In the genomic region with DNA sequence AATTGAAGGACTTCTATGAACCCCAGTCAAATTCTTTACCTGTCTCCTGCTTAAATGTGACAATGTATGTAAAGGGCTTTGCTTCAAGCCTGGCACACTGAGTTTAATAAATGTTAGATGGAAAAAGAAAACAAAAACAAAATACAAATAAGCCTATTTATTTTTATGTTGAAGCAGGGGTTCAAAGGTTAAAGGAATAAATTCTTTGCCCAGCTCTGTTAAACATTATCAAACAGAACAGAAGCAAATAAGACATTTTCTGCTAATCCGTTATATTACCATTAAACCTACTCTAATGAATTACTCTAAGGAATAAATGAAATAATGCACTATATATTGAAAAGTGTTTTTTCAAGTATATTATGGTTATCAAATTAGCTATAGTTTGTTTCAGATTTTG, we compare ENCODE assay signal across 29 cellular contexts.
"Had no signal": no experiment of that assay in that cellular context is flagged by ENCODE, and none has a peak within 500 bp of the region (broad histone marks: within the 10 kb centered on the region; RNA-seq: fewer than 3 reads in every experiment).

No MANE protein-coding gene starts in this region.

- H3K27me3 ChIP-seq: ascending aorta had no signal

- DNase-seq: activated B cell treated with CpG ODN at 0.5 μM for 24 hours; activated CD4-positive, alpha-beta memory T cell treated with anti-CD3 and anti-CD28 coated beads, Interleukin-2, amount 10 ng/mL, durations not matched to agents 7 days and 5 days; activated CD4-positive, alpha-beta T cell treated with anti-CD3 and anti-CD28 coated beads for 48 hours; activated CD4-positive, alpha-beta T cell treated with anti-CD3 and anti-CD28 coated beads, Interleukin-2, amount 10 ng/mL, durations not matched to agents 7 days and 5 days; activated CD4-positive, alpha-beta T cell treated with anti-CD3 and anti-CD28 coated beads, Interleukin-2, amount 50 U/mL, for 48 hours; activated CD4-positive, CD25-positive, alpha-beta regulatory T cell treated with anti-CD3 and anti-CD28 coated beads, Interleukin-2, amount 50 U/mL, for 72 hours; activated CD8-positive, alpha-beta memory T cell treated with anti-CD3 and anti-CD28 coated beads for 24 hours; activated CD8-positive, alpha-beta memory T cell treated with anti-CD3 and anti-CD28 coated beads, Interleukin-2, amount 10 ng/mL, durations not matched to agents 7 days and 5 days; activated CD8-positive, alpha-beta memory T cell treated with anti-CD3 and anti-CD28 coated beads, Interleukin-2, amount 50 U/mL, for 48 hours; activated CD8-positive, alpha-beta T cell treated with anti-CD3 and anti-CD28 coated beads, Interleukin-2, amount 10 ng/mL, durations not matched to agents 7 days and 5 days; activated effector memory CD4-positive, alpha-beta T cell treated with Interleukin-2 at 50 U/mL for 16 hours; activated gamma-delta T cell; activated naive CD4-positive, alpha-beta T cell treated with anti-CD3 and anti-CD28 coated beads, Interleukin-2, amount 10 ng/mL, durations not matched to agents 7 days and 5 days; activated naive CD4-positive, alpha-beta T cell treated with Interleukin-2 at 50 U/mL for 16 hours; activated naive CD8-positive, alpha-beta T cell treated with anti-CD3 and anti-CD28 coated beads, Interleukin-2, amount 10 ng/mL, durations not matched to agents 7 days and 5 days; activated naive CD8-positive, alpha-beta T cell treated with anti-CD3 and anti-CD28 coated beads, Interleukin-2, amount 50 U/mL, for 24 hours; activated T-cell treated with anti-CD3 and anti-CD28 coated beads, Interleukin-2, amount 50 U/mL, for 24 hours; activated T-cell treated with anti-CD3 and anti-CD28 coated beads, Interleukin-2, amount 50 U/mL, for 48 hours; amygdala; anterior cingulate cortex; caudate nucleus; T-helper 1 cell; T-helper 2 cell; T-helper 9 cell had no signal

- ATAC-seq: activated CD8-positive, alpha-beta memory T cell treated with anti-CD3 and anti-CD28 coated beads, Interleukin-2, amount 10 ng/mL, durations not matched to agents 7 days and 5 days; activated CD8-positive, alpha-beta T cell treated with anti-CD3 and anti-CD28 coated beads, Interleukin-2, amount 10 ng/mL, durations not matched to agents 7 days and 5 days; activated naive CD8-positive, alpha-beta T cell treated with anti-CD3 and anti-CD28 coated beads, Interleukin-2, amount 50 U/mL, for 24 hours had no signal

- H3K4me3 ChIP-seq: ascending aorta, cardiac muscle cell had no signal

- H3K36me3 ChIP-seq: ascending aorta, cardiac muscle cell had no signal

- FAIRE-seq: bronchial epithelial cell, TTC549 had no signal

- H3K27ac ChIP-seq: ascending aorta, cardiac muscle cell, VCaP had no signal

- H3K9me3 ChIP-seq: ascending aorta had no signal
